Comparison of ENCODE assay signal across 8 cellular contexts in the genomic region with DNA sequence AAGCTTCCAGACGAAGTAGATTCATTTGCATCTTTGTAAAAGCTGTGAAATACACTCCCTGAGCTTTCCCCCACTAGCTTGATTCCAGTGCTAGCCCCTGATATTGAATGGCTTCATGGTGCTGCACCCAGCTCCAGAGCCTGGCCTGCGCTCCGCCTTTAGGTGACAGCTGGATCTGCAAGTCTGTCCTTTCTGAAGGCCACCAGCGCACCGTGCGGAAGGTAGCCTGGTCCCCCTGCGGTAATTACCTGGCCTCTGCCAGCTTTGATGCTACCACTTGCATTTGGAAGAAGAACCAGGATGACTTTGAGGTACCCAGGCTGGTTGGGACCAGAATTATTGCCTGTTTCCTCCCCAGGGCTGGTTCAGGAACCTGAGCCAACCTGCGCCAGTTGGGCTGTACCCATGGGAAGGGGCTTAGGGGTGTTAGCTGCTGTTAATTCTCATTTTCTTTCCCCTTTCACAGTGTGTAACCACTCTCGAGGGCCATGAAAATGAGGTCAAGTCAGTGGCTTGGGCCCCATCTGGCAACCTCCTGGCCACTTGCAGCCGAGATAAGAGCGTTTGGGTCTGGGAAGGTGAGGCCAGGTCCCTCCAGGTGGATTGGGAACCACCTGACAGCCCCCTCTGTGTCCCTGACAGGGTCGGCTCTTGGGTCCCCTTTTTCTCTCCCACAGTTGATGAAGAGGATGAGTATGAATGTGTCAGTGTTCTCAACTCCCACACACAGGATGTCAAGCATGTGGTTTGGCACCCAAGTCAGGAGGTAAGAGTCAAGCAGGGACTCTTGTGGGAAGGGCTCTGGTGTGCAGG.
DNase-seq lines count a peak whose midpoint lies in the region; ATAC-seq and TF ChIP-seq lines count a peak whose summit lies in the region.

No MANE protein-coding gene starts in this region.

- peak; percentile 66 for TF ChIP-seq CTCF in GM12874 (IDR thresholded peaks at IDR 0.05; ENCODE audit: insufficient read depth, low read depth, low read length)

- ATAC-seq in GM21526 (IDR thresholded peaks at IDR 0.05; ENCODE audit: low FRiP score, unreplicated experiment), result no peak
- ATAC-seq in GM18907 (IDR thresholded peaks at IDR 0.05; ENCODE audit: unreplicated experiment), result no peak

- DNase-seq in 8988T, result peak; percentile 46
- DNase-seq in NOMO-1 treated with dmso at 0.1 percent for 144 hours (lab: John Stamatoyannopoulos, UW; ENCODE audit: unreplicated experiment), result peak; percentile 16
- peak; percentile 6 to 16 for DNase-seq in activated T-helper 1 cell treated with anti-CD3 and anti-CD28 coated beads, Interleukin-2, amount 50 U/mL, for 16 hours (ENCODE audit: low read depth in 1 of 2, low spot score in 1 of 2)
- peak; percentile 37 for DNase-seq in hepatic stellate cell (ENCODE audit: low spot score)
- peak; percentile 22 for DNase-seq in stimulated activated CD4-positive, alpha-beta T cell treated with anti-CD3 and anti-CD28 coated beads, Interleukin-2, amount 100 ng/mL, for 4 hours (ENCODE audit: low read depth)
